In the genomic region with DNA sequence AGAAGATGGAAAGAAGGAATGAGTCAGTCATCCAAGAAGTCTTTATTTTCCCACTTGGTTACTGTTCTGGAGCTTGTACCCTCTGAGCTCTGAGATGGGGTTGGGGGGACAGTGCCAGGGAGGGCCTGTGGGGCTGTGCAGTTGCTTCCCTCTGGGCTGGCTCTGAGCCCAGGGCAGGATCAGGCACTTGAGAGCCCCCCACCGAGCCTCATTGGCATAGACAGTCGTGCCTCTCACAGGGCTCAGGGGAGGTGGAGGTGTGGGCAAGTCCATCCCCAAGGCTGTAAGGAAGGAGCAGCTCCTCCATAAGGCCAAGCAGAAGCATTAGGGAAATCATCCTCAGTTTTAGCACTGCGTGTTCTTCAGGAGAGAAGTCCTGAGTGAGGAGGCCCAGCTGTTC, we compare ENCODE assay signal across 1 cellular context.
TF ChIP-seq lines count a peak whose summit lies in the region.

No MANE protein-coding gene starts in this region.

TF ChIP-seq in HEK293, 187 proteins besides CTCF, POLR2A, EP300 and RAD21 (continued from another document):
- TF ChIP-seq KLF7 (tag by site-specific recombination; IDR thresholded peaks at IDR 0.05; ENCODE audit: borderline replicate concordance) (no peak), HOXA7 (CRISPR knock-in tag; IDR thresholded peaks at IDR 0.05; ENCODE audit: borderline replicate concordance) (no peak), ZNF664 (tag by site-specific recombination; IDR thresholded peaks at IDR 0.05) (no peak), ZFHX2 (tag by site-specific recombination; conservative IDR thresholded peaks at IDR 0.05) (no peak), SP7 (tag by site-specific recombination; IDR thresholded peaks at IDR 0.05) (no peak), GLIS1 (tag by site-specific recombination; IDR thresholded peaks at IDR 0.05) (peak; percentile 90)
